1 cellular context compared by ENCODE assay signal in genomic region chr16:56931769-56932587, GRCh38.
TF ChIP-seq lines count a peak whose summit lies in the region.

HERPUD1 (plus strand) TSS chr16:56932142; CDS start chr16:56932245, 103 bp downstream.

TF ChIP-seq in HCT116, 20 proteins besides CTCF, POLR2A, EP300 and RAD21 (continued from another document):
- no peak for TF ChIP-seq REST (IDR thresholded peaks at IDR 0.05; ENCODE audit: low read depth)
- TF ChIP-seq ZNF274 (IDR thresholded peaks at IDR 0.05; ENCODE audit: low read depth, low read length), result no peak
- TF ChIP-seq ZFX (IDR thresholded peaks at IDR 0.05), result peak; percentile 59; the same call in 1 of the 2 replicates
- no peak for TF ChIP-seq FOSL1 (IDR thresholded peaks at IDR 0.05; ENCODE audit: low read depth)
- TF ChIP-seq EGR1 (IDR thresholded peaks at IDR 0.05; ENCODE audit: low read depth), result peak; percentile 93
- peak; percentile 86 for TF ChIP-seq YY1 (IDR thresholded peaks at IDR 0.05; ENCODE audit: extremely low read depth, insufficient replicate concordance, low read depth, low read length)
- no peak for TF ChIP-seq ELF1 (IDR thresholded peaks at IDR 0.05; ENCODE audit: borderline replicate concordance, low read depth)
